In genomic region chr11:61814242-61814957, GRCh38 we compare ENCODE assay signal across 8 cellular contexts. TPM values are rescaled to one million over a fixed set of nuclear protein-coding genes. Genes with fewer than 3 reads are reported as not detected.
DNase-seq lines count a peak whose midpoint lies in the region; TF ChIP-seq lines count a peak whose summit lies in the region.

No MANE protein-coding gene starts in this region.

- DNase-seq in EH (ENCODE audit: low read depth) (peak; percentile 49), adrenal gland (peak in 5 of 7 donors; percentile 49 to 81 (median 63)), cerebellar nuclear complex (lab: John Stamatoyannopoulos, UW) (no peak), HuH-7.5 (ENCODE audit: low spot score) (no peak)
- no peak for DNase-seq in stimulated activated CD4-positive, alpha-beta T cell treated with anti-CD3 and anti-CD28 coated beads, Interleukin-4, amount 100 ng/mL, for 24 hours

- H3K9me2 ChIP-seq in Loucy (replicated peaks; ENCODE audit: low read depth, low read length), result no peaks in the 10 kb centered on the region

- no peak overlapping the region for H2AFZ ChIP-seq in Loucy (ENCODE audit: low read length)

- H3K9ac ChIP-seq in Loucy (ENCODE audit: low read depth, low read length, poor library complexity, severe bottlenecking) (peak overlapping the region; percentile 100), iPS-18a (ENCODE audit: low read length) (peak overlapping the region; percentile 75), skeletal muscle tissue (ENCODE audit: low read depth in 1 of 3, low read length in 3 of 3) (peak overlapping the region; percentile 59 to 93 (median 83))

- H3F3A ChIP-seq in Loucy (ENCODE audit: low read depth), result 0 out of 2 replicates have a peak, but pooled peaks cover 9% of the 10 kb centered on the region

- H3K4me2 ChIP-seq in Loucy (ENCODE audit: low read depth, low read length, poor library complexity, severe bottlenecking), result peak overlapping the region; percentile 99

- H3K27ac ChIP-seq in adrenal gland, result peak overlapping the region; percentile 64 to 99 (median 99)
- H3K27ac ChIP-seq in iPS-18a (ENCODE audit: low read length), result peak overlapping the region; percentile 94
- peak overlapping the region; percentile 91 for H3K27ac ChIP-seq in skeletal muscle tissue (ENCODE audit: low read depth, low read length)

- H3K36me3 ChIP-seq in Loucy (ENCODE audit: insufficient read depth, low read length) (peaks cover 44% of the 10 kb centered on the region; the same call in 1 of the 2 replicates), adrenal gland (replicated peaks in 1 of 2) (peaks cover 0 to 39% of the 10 kb centered on the region in 2 donors), iPS-18a (ENCODE audit: control insufficient read depth, low read depth, low read length) (peaks cover 39% of the 10 kb centered on the region), skeletal muscle tissue (ENCODE audit: control insufficient read depth in 3 of 3, insufficient read depth in 3 of 3, low read length in 3 of 3) (peaks cover 7 to 20% (median 7%) of the 10 kb centered on the region in 3 donors)

- TF ChIP-seq POLR2A in adrenal gland (IDR thresholded peaks at IDR 0.05), result peak in 1 of 2 donors; percentile 5

- H4K20me1 ChIP-seq in Loucy (ENCODE audit: insufficient read depth, low read length, poor library complexity, severe bottlenecking), result peaks cover 22% of the 10 kb centered on the region

- 74 to 80% (median 78%) methylated on average over 16 of the region's 16 CpGs for WGBS in adrenal gland, 4 donors

- intact Hi-C loops in adrenal gland (cut with DNase I), result no loop called here

- TF ChIP-seq CTCF in Loucy (conservative IDR thresholded peaks at IDR 0.05; ENCODE audit: low read length), result no peak
- TF ChIP-seq CTCF in adrenal gland (IDR thresholded peaks at IDR 0.05), result no peak

- H3K4me3 ChIP-seq in Loucy (ENCODE audit: low read length, poor library complexity, severe bottlenecking), result peak overlapping the region; percentile 93
- peak overlapping the region in 2 of 4 donors; percentile 48 to 58 for H3K4me3 ChIP-seq in adrenal gland
- H3K4me3 ChIP-seq in iPS-18a (ENCODE audit: low read length), result peak overlapping the region; percentile 93
- peak overlapping the region; percentile 84 to 96 (median 89) for H3K4me3 ChIP-seq in skeletal muscle tissue (ENCODE audit: low read length in 3 of 3)

- H3K4me1 ChIP-seq in Loucy (ENCODE audit: insufficient read depth, low read length, poor library complexity, severe bottlenecking) (peaks cover 23% of the 10 kb centered on the region), adrenal gland (replicated peaks in 1 of 2) (peaks cover 9 to 13% of the 10 kb centered on the region in 2 donors), iPS-18a (ENCODE audit: control insufficient read depth, low read depth, low read length) (peaks cover 15% of the 10 kb centered on the region), skeletal muscle tissue (ENCODE audit: control insufficient read depth in 3 of 3, insufficient read depth in 3 of 3, low read length in 3 of 3) (peaks cover 15 to 25% (median 16%) of the 10 kb centered on the region in 3 donors)

- peaks cover 67% of the 10 kb centered on the region for H3K79me2 ChIP-seq in Loucy (ENCODE audit: insufficient read depth, low read length)

- H3K27me3 ChIP-seq in Loucy (ENCODE audit: insufficient read depth, low read length, poor library complexity, severe bottlenecking) (peaks cover 14% of the 10 kb centered on the region), adrenal gland (no peaks in the 10 kb centered on the region), iPS-18a (ENCODE audit: control insufficient read depth, insufficient read depth, low read length) (no peaks in the 10 kb centered on the region), skeletal muscle tissue (ENCODE audit: control insufficient read depth in 3 of 3, insufficient read depth in 3 of 3, low read length in 3 of 3) (peaks cover 0 to 2% (median 0%) of the 10 kb centered on the region in 3 donors)

- H3K9me3 ChIP-seq in Loucy (ENCODE audit: insufficient read depth, low read depth, low read length), result no peaks in the 10 kb centered on the region
- no peaks in the 10 kb centered on the region for H3K9me3 ChIP-seq in adrenal gland (replicated peaks in 1 of 3)
- H3K9me3 ChIP-seq in iPS-18a (ENCODE audit: control insufficient read depth, low read depth, low read length), result no peaks in the 10 kb centered on the region
- no peaks in the 10 kb centered on the region for H3K9me3 ChIP-seq in skeletal muscle tissue (ENCODE audit: control insufficient read depth in 3 of 3, low read length in 3 of 3)

RNA-seq across cellular contexts. Expression of gene FADS1, which starts 2.4 kb away (rescaled TPM):
- total RNA-seq in adrenal gland (100 to 1,000 TPM in 5 of 8 donors, 10 to 100 TPM in 3; 60.3 to 361 (median 102) TPM), skeletal muscle tissue (16.2 TPM)
- polyA plus RNA-seq in adrenal gland, result 100 to 1,000 TPM in 1 of 3 donors, 10 to 100 TPM in 2; 28.3 to 410 (median 32.1) TPM

RNA-seq across cellular contexts. Expression of gene FADS2, which starts 13.7 kb away (rescaled TPM):
- 1,000 to 10,000 TPM in 2 of 8 donors, 100 to 1,000 TPM in 6; 302 to 1,301 (median 562) TPM for total RNA-seq in adrenal gland
- 1,000 to 10,000 TPM in 1 of 3 donors, 100 to 1,000 TPM in 2; 134 to 1,327 (median 153) TPM for polyA plus RNA-seq in adrenal gland
- 41.2 TPM for total RNA-seq in skeletal muscle tissue

RNA-seq across cellular contexts. Expression of gene FEN1, which starts 21.7 kb away (rescaled TPM):
- total RNA-seq in adrenal gland (10 to 100 TPM in 4 of 8 donors, 1 to 10 TPM in 4; 8.4 to 25.6 (median 10.0) TPM), skeletal muscle tissue (11.0 TPM)
- 10 to 100 TPM in 1 of 3 donors, 1 to 10 TPM in 2; 3.9 to 32.0 (median 4.5) TPM for polyA plus RNA-seq in adrenal gland

RNA-seq across cellular contexts. Expression of gene TMEM258, which starts 22.0 kb away (rescaled TPM):
- 100 to 1,000 TPM in 4 of 8 donors, 10 to 100 TPM in 4; 22.8 to 161 (median 116) TPM for total RNA-seq in adrenal gland
- polyA plus RNA-seq in adrenal gland, result 100 to 1,000 TPM in 2 of 3 donors, 10 to 100 TPM in 1; 91.5 to 215 (median 137) TPM
- 118 TPM for total RNA-seq in skeletal muscle tissue

Comparison
In these comparisons a context has a peak if more than half of its experiments do, and no peak if none do; other contexts are left out.
1. DNase-seq: peak in EH (single experiment) and adrenal gland (5 of 7); none in stimulated activated CD4-positive, alpha-beta T cell treated with anti-CD3 and anti-CD28 coated beads, Interleukin-4, amount 100 ng/mL, for 24 hours (single experiment), cerebellar nuclear complex (0 of 2) and HuH-7.5 (single experiment).
2. Peak in every context shown above with its lines, with median percentiles within 50 percentile points of each other: H3K9ac ChIP-seq and H3K27ac ChIP-seq.